ENCODE assay signal across 1 cellular context in genomic region chr6:324116-324728, GRCh38.
TF ChIP-seq lines count a peak whose summit lies in the region.

No MANE protein-coding gene starts in this region.

TF ChIP-seq in IMR-90, 13 proteins besides CTCF, POLR2A, EP300 and RAD21:
- TF ChIP-seq RFX5 (IDR thresholded peaks at IDR 0.05; ENCODE audit: low read depth, low read length) (no peak), MAFK (IDR thresholded peaks at IDR 0.05; ENCODE audit: low read depth, low read length) (no peak), MAZ (IDR thresholded peaks at IDR 0.05; ENCODE audit: borderline replicate concordance, low read depth, low read length) (no peak), FOS (IDR thresholded peaks at IDR 0.05; ENCODE audit: low read depth, low read length) (no peak), RCOR1 (IDR thresholded peaks at IDR 0.05; ENCODE audit: insufficient replicate concordance, low read length) (no peak), SMC3 (IDR thresholded peaks at IDR 0.05; ENCODE audit: low read depth, low read length) (no peak), USF2 (IDR thresholded peaks at IDR 0.05; ENCODE audit: low read depth, low read length) (no peak), MXI1 (IDR thresholded peaks at IDR 0.05; ENCODE audit: borderline replicate concordance, low read depth, low read length) (no peak), CHD1 (IDR thresholded peaks at IDR 0.05; ENCODE audit: low read depth, low read length) (no peak)
